In the genomic region with DNA sequence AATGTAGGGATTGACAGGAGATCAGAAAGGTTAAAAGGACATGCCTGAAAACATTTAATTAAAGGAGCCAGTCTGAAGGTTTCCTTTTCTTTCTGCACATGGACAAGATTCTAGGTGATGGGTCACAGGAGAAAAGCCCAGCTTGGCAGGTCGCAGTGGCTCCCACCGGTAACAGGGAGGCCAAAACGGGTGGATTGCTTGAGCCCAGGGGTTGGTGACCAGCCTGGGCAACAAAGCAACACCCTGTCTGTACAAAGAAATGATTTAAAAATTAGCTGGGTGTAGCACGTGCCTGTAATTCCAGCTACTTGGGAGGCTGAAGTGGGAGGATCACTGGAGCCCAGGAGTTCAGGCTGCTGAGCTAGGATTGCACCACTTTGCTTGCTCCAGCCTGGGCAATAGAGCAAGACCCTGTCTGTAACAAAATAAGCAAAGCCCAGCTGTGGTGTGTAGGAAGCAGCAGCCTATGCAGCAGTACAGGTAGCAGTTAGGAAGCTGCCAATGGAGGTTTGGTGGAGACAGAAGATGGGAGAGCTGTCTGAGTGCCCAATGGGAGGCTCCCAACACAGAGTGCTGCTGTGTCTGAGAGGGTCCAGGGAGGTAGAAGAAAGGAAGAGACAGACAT, we compare ENCODE assay signal across 1 cellular context.
TF ChIP-seq lines count a peak whose summit lies in the region.

No MANE protein-coding gene starts in this region.

TF ChIP-seq in IMR-90, 13 proteins besides CTCF, POLR2A, EP300 and RAD21:
- no peak for TF ChIP-seq FOS (IDR thresholded peaks at IDR 0.05; ENCODE audit: low read depth, low read length)
- no peak for TF ChIP-seq NFE2L2 (IDR thresholded peaks at IDR 0.05; ENCODE audit: low read depth, low read length)
- TF ChIP-seq, protein P1, sequence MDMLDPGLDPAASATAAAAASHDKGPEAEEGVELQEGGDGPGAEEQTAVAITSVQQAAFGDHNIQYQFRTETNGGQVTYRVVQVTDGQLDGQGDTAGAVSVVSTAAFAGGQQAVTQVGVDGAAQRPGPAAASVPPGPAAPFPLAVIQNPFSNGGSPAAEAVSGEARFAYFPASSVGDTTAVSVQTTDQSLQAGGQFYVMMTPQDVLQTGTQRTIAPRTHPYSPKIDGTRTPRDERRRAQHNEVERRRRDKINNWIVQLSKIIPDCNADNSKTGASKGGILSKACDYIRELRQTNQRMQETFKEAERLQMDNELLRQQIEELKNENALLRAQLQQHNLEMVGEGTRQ (IDR thresholded peaks at IDR 0.05; ENCODE audit: low read depth, low read length), result no peak
- TF ChIP-seq CHD1 (IDR thresholded peaks at IDR 0.05; ENCODE audit: low read depth, low read length), result no peak
- no peak for TF ChIP-seq CEBPB (IDR thresholded peaks at IDR 0.05; ENCODE audit: low read depth, low read length)
- no peak for TF ChIP-seq RFX5 (IDR thresholded peaks at IDR 0.05; ENCODE audit: low read depth, low read length)
- TF ChIP-seq BHLHE40 (IDR thresholded peaks at IDR 0.05; ENCODE audit: low read depth, low read length), result no peak
- no peak for TF ChIP-seq MXI1 (IDR thresholded peaks at IDR 0.05; ENCODE audit: borderline replicate concordance, low read depth, low read length)
- TF ChIP-seq MAZ (IDR thresholded peaks at IDR 0.05; ENCODE audit: borderline replicate concordance, low read depth, low read length), result no peak
- no peak for TF ChIP-seq RCOR1 (IDR thresholded peaks at IDR 0.05; ENCODE audit: insufficient replicate concordance, low read length)
- no peak for TF ChIP-seq MAFK (IDR thresholded peaks at IDR 0.05; ENCODE audit: low read depth, low read length)
- TF ChIP-seq, protein P2, sequence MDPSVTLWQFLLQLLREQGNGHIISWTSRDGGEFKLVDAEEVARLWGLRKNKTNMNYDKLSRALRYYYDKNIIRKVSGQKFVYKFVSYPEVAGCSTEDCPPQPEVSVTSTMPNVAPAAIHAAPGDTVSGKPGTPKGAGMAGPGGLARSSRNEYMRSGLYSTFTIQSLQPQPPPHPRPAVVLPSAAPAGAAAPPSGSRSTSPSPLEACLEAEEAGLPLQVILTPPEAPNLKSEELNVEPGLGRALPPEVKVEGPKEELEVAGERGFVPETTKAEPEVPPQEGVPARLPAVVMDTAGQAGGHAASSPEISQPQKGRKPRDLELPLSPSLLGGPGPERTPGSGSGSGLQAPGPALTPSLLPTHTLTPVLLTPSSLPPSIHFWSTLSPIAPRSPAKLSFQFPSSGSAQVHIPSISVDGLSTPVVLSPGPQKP (IDR thresholded peaks at IDR 0.05; ENCODE audit: borderline replicate concordance, low read depth, low read length), result no peak
- TF ChIP-seq SMC3 (IDR thresholded peaks at IDR 0.05; ENCODE audit: low read depth, low read length), result no peak
TF ChIP-seq in IMR-90: peak in this region for 0.
